29 cellular contexts compared by ENCODE assay signal in the genomic region with DNA sequence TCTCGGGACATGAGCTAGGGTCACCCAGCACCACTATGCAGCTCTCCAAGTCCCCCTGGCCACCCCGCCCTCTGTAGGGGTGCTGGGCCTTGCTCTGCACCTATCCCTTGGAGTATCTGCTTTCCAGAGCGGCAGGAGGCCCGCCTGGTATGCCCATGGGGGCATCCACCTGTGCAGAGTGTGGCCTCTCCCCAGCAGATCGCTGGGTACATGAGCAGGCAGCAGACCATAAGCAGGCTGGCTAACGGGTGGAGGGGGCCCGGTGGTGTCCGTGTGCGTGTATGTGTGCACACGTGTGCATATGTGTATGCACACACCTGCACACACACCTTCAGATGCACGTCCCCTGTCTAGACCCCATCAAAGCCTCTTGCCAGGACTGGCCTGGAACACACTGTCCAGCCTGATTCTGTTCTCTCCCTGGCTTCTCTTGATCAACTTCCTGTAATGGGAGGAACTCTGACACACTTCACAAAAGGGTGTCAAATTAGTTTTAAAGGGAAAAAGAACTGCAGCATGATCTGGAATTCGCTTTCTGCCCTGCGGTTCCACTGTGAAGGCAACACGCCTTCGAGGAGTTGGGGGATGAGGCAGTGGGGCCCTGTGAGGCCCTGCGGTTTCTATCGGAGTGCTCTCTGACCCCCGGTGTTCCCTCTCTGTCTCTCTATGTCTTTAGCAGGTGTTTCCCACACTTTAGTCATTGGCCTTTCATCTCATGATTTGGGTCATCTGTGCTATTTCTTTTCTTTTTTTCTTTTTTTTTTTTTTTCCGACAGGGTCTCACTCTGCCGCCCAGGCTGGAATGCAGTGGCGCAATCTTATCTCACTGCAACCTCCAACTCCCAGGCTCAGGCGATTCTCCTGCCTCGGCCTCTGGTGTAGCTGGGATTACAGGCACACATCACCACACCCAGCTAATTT. TPM values are rescaled to one million over a fixed set of nuclear protein-coding genes. Genes with fewer than 3 reads are reported as not detected.
A peak's percentile ranks its signal among the peaks of the same experiment; 100 is the strongest.
DNase-seq lines count a peak whose midpoint lies in the region; ATAC-seq and TF ChIP-seq lines count a peak whose summit lies in the region.
"Had no signal": no experiment of that assay in that cellular context is flagged by ENCODE, and none has a peak within 500 bp of the region (broad histone marks: within the 10 kb centered on the region; RNA-seq: fewer than 3 reads in every experiment).

No MANE protein-coding gene starts in this region.

- peaks cover 4 to 31% (median 13%) of the 10 kb centered on the region in 9 donors for H3K4me1 ChIP-seq in heart right ventricle
- H3K4me1 ChIP-seq in RWPE2 (ENCODE audit: insufficient read depth, poor library complexity, severe bottlenecking): no peaks in the 10 kb centered on the region
- H3K4me1 ChIP-seq: SJSA1, suprapubic skin, vagina had no signal

- H3K9me3 ChIP-seq in heart right ventricle (no peaks in the 10 kb centered on the region), RWPE2 (ENCODE audit: severe bottlenecking) (no peaks in the 10 kb centered on the region)
- H3K9me3 ChIP-seq: SJSA1, suprapubic skin, vagina had no signal

- peak overlapping the region; percentile 78 for H3K27ac Mint-ChIP-seq in stimulated activated effector memory CD8-positive, alpha-beta T cell treated with anti-CD3 and anti-CD28 coated beads, Interleukin-12 subunit alpha, Interleukin-12 subunit beta, amount 100 ng/mL, for 72 hours
- H3K27ac Mint-ChIP-seq: activated CD8-positive, alpha-beta T cell treated with anti-CD3 and anti-CD28 coated beads for 36 hours; activated naive CD8-positive, alpha-beta T cell; stimulated activated naive B cell treated with anti-CD40 and anti-IgM and Interleukin-4, amounts not matched to agents 10 μg/mL and 1 μg/mL and 100 μg/mL, for 72 hours had no signal

- H3K36me3 ChIP-seq in heart right ventricle: no peaks in the 10 kb centered on the region
- no peaks in the 10 kb centered on the region for H3K36me3 ChIP-seq in RWPE2 (ENCODE audit: low read depth)
- H3K36me3 ChIP-seq: SJSA1, suprapubic skin, vagina had no signal

- no peak overlapping the region for H3K27ac ChIP-seq in heart right ventricle
- H3K27ac ChIP-seq in RWPE2 (ENCODE audit: poor library complexity, severe bottlenecking): no peak overlapping the region
- H3K27ac ChIP-seq: 22Rv1, SJSA1, suprapubic skin, vagina had no signal

- ATAC-seq in Right ventricle myocardium inferior: no peak
- no peak for ATAC-seq in heart right ventricle
- 0 out of 3 replicates have a peak, but pooled peaks have one; percentile 8 for ATAC-seq in RWPE2 (ENCODE audit: low read depth)
- peak; percentile 19 for ATAC-seq in left lobe of liver
- no peak for ATAC-seq in stimulated activated effector memory CD8-positive, alpha-beta T cell treated with anti-CD3 and anti-CD28 coated beads, Interleukin-12 subunit alpha, Interleukin-12 subunit beta, amount 100 ng/mL, for 72 hours
- ATAC-seq in GM18858 (IDR thresholded peaks at IDR 0.05; ENCODE audit: unreplicated experiment): no peak
- ATAC-seq: activated CD8-positive, alpha-beta T cell treated with anti-CD3 and anti-CD28 coated beads for 36 hours; Panc1; sciatic nerve; stimulated activated naive B cell treated with anti-CD40 and anti-IgM and Interleukin-4, amounts not matched to agents 10 μg/mL and 1 μg/mL and 100 μg/mL, for 72 hours had no signal

- no peaks in the 10 kb centered on the region for H3K9me3 Mint-ChIP-seq in stimulated activated effector memory CD8-positive, alpha-beta T cell treated with anti-CD3 and anti-CD28 coated beads, Interleukin-12 subunit alpha, Interleukin-12 subunit beta, amount 100 ng/mL, for 72 hours
- H3K9me3 Mint-ChIP-seq: activated CD8-positive, alpha-beta T cell treated with anti-CD3 and anti-CD28 coated beads for 36 hours; CD8-positive, alpha-beta memory T cell; IgD-negative memory B cell; neural crest cell; stimulated activated naive B cell treated with anti-CD40 and anti-IgM and Interleukin-4, amounts not matched to agents 10 μg/mL and 1 μg/mL and 100 μg/mL, for 72 hours had no signal

- no peak overlapping the region for H3K4me3 Mint-ChIP-seq in stimulated activated effector memory CD8-positive, alpha-beta T cell treated with anti-CD3 and anti-CD28 coated beads, Interleukin-12 subunit alpha, Interleukin-12 subunit beta, amount 100 ng/mL, for 72 hours
- H3K4me3 Mint-ChIP-seq: activated CD8-positive, alpha-beta T cell treated with anti-CD3 and anti-CD28 coated beads for 36 hours; activated naive CD8-positive, alpha-beta T cell; CD8-positive, alpha-beta memory T cell; IgD-negative memory B cell; neural crest cell; stimulated activated naive B cell treated with anti-CD40 and anti-IgM and Interleukin-4, amounts not matched to agents 10 μg/mL and 1 μg/mL and 100 μg/mL, for 72 hours had no signal

- 79 to 84% methylated on average over 23 of the region's 23 CpGs for WGBS in heart right ventricle, 2 donors

- H3K27me3 ChIP-seq in heart right ventricle: no peaks in the 10 kb centered on the region
- H3K27me3 ChIP-seq in RWPE2 (ENCODE audit: insufficient read depth, poor library complexity, severe bottlenecking): no peaks in the 10 kb centered on the region
- H3K27me3 ChIP-seq: SJSA1, suprapubic skin, vagina had no signal

- TF ChIP-seq CTCF in heart right ventricle (IDR thresholded peaks at IDR 0.05): no peak
- no peak for TF ChIP-seq CTCF in RWPE2 (IDR thresholded peaks at IDR 0.05; ENCODE audit: poor library complexity, severe bottlenecking)

- DNase-seq in Right ventricle myocardium inferior (ENCODE audit: missing footprints) (peak; percentile 37), heart right ventricle (no peak), RWPE2 (ENCODE audit: low spot score) (no peak), left lobe of liver (ENCODE audit: low spot score) (no peak), SKM-1 (lab: John Stamatoyannopoulos, UW; ENCODE audit: unreplicated experiment) (no peak)
- DNase-seq in stimulated activated effector memory CD8-positive, alpha-beta T cell treated with anti-CD3 and anti-CD28 coated beads, Interleukin-12 subunit alpha, Interleukin-12 subunit beta, amount 100 ng/mL, for 72 hours (ENCODE audit: low spot score in 2 of 2): no peak
- DNase-seq in activated CD4-positive, alpha-beta T cell treated with anti-CD3 and anti-CD28 coated beads for 1 hour: no peak
- DNase-seq: activated CD8-positive, alpha-beta T cell treated with anti-CD3 and anti-CD28 coated beads for 36 hours; activated effector memory CD4-positive, alpha-beta T cell treated with Interleukin-2 at 50 U/mL for 16 hours; cerebellar nuclear complex; NCI-H1092; NCI-H187; NCI-H2171; NCI-H524; NK-92 treated with Interleukin-12 subunit alpha and Interleukin-12 subunit beta, amount 100 ng/mL, for 24 hours; stimulated activated CD4-positive, alpha-beta T cell treated with anti-CD3 and anti-CD28 coated beads, Interleukin-4, amount 100 ng/mL, for 24 hours; stimulated activated naive B cell treated with anti-CD40 and anti-IgM and Interleukin-4, amounts not matched to agents 10 μg/mL and 1 μg/mL and 100 μg/mL, for 72 hours; T-helper 1 cell had no signal

- intact Hi-C loops in Right ventricle myocardium inferior (cut with DNase I) (no loop called here), heart right ventricle (cut with DNase I) (no loop called here)

- H3K4me3 ChIP-seq in heart right ventricle (no peak overlapping the region), RWPE2 (ENCODE audit: severe bottlenecking) (no peak overlapping the region)
- H3K4me3 ChIP-seq: SJSA1, suprapubic skin, vagina had no signal

- peaks cover 22% of the 10 kb centered on the region for H3K36me3 Mint-ChIP-seq in stimulated activated effector memory CD8-positive, alpha-beta T cell treated with anti-CD3 and anti-CD28 coated beads, Interleukin-12 subunit alpha, Interleukin-12 subunit beta, amount 100 ng/mL, for 72 hours
- H3K36me3 Mint-ChIP-seq: activated naive CD8-positive, alpha-beta T cell; IgD-negative memory B cell had no signal

- H3K4me1 Mint-ChIP-seq in stimulated activated effector memory CD8-positive, alpha-beta T cell treated with anti-CD3 and anti-CD28 coated beads, Interleukin-12 subunit alpha, Interleukin-12 subunit beta, amount 100 ng/mL, for 72 hours: peaks cover 37% of the 10 kb centered on the region

RNA-seq across cellular contexts. Expression of gene NPHP4, which starts 17.2 kb away (rescaled TPM):
- total RNA-seq in Right ventricle myocardium inferior (4.8 TPM), heart right ventricle (1 to 10 TPM; 2.4 to 5.7 (median 3.3) TPM), left lobe of liver (4.5 TPM)
- 1 to 10 TPM; 2.4 to 3.8 TPM for polyA plus RNA-seq in heart right ventricle

RNA-seq across cellular contexts. Expression of gene KCNAB2, which starts 36.3 kb away (rescaled TPM):
- 21.0 TPM for total RNA-seq in Right ventricle myocardium inferior
- 10 to 100 TPM; 16.5 to 41.5 (median 22.2) TPM for total RNA-seq in heart right ventricle
- 10 to 100 TPM in 1 of 2 donors, 1 to 10 TPM in 1; 4.7 to 15.1 TPM for polyA plus RNA-seq in heart right ventricle
- 6.9 TPM for total RNA-seq in left lobe of liver

Comparison
In these comparisons a context has a peak if more than half of its experiments do, and no peak if none do; other contexts are left out.
1. ATAC-seq: peak in RWPE2 (single experiment) and left lobe of liver (single experiment); none in Right ventricle myocardium inferior (single experiment), heart right ventricle (0 of 8), stimulated activated effector memory CD8-positive, alpha-beta T cell treated with anti-CD3 and anti-CD28 coated beads, Interleukin-12 subunit alpha, Interleukin-12 subunit beta, amount 100 ng/mL, for 72 hours (single experiment) and GM18858 (single experiment).